18 cellular contexts compared by ENCODE assay signal in genomic region chr5:160310910-160311295, GRCh38. TPM values are rescaled to one million over a fixed set of nuclear protein-coding genes. Genes with fewer than 3 reads are reported as not detected.
DNase-seq lines count a peak whose midpoint lies in the region; ATAC-seq and TF ChIP-seq lines count a peak whose summit lies in the region.
"Had no signal": no experiment of that assay in that cellular context is flagged by ENCODE, and none has a peak within 500 bp of the region (broad histone marks: within the 10 kb centered on the region; RNA-seq: fewer than 3 reads in every experiment).

No MANE protein-coding gene starts in this region.

- CTCF ChIA-PET in PC-3 (lab: Charles Lee): no interaction called here

- H3K4me2 ChIP-seq in PC-3 (ENCODE audit: low read length): peak overlapping the region; percentile 70

- peaks cover 4% of the 10 kb centered on the region for H3F3A ChIP-seq in PC-3 (ENCODE audit: low read length, unreplicated experiment)

- H3K27ac Mint-ChIP-seq in stimulated activated memory B cell treated with anti-CD40 and anti-IgM and Interleukin-4, amounts not matched to agents 10 μg/mL and 1 μg/mL and 100 μg/mL, for 72 hours: no peak overlapping the region
- H3K27ac Mint-ChIP-seq: activated CD8-positive, alpha-beta T cell treated with anti-CD3 and anti-CD28 coated beads for 36 hours; naive thymus-derived CD4-positive, alpha-beta T cell had no signal

- ATAC-seq in PC-3: no peak
- ATAC-seq in stimulated activated memory B cell treated with anti-CD40 and anti-IgM and Interleukin-4, amounts not matched to agents 10 μg/mL and 1 μg/mL and 100 μg/mL, for 72 hours: no peak
- ATAC-seq in HG02588 (IDR thresholded peaks at IDR 0.05; ENCODE audit: unreplicated experiment): no peak
- ATAC-seq: activated CD8-positive, alpha-beta T cell treated with anti-CD3 and anti-CD28 coated beads for 36 hours; stimulated activated naive CD8-positive, alpha-beta T cell treated with anti-CD3 and anti-CD28 coated beads, Interleukin-15, Interleukin-2, amounts not matched to agents 100 U/mL and 50 U/mL, for 24 hours had no signal

- POLR2A ChIA-PET in PC-3 (lab: Charles Lee; ENCODE audit: unreplicated experiment): no interaction called here

- H4K20me1 ChIP-seq in PC-3 (ENCODE audit: low read length): no peaks in the 10 kb centered on the region

- no peaks in the 10 kb centered on the region for H3K9me3 Mint-ChIP-seq in stimulated activated memory B cell treated with anti-CD40 and anti-IgM and Interleukin-4, amounts not matched to agents 10 μg/mL and 1 μg/mL and 100 μg/mL, for 72 hours
- H3K9me3 Mint-ChIP-seq: activated CD8-positive, alpha-beta T cell treated with anti-CD3 and anti-CD28 coated beads for 36 hours; CD8-positive, alpha-beta memory T cell had no signal

- BruUV-seq in PC-3 (replicated peaks; lab: Mats Ljungman, UMichigan): no TSS peak

- H3K9me2 ChIP-seq in PC-3 (replicated peaks; ENCODE audit: low read length): no peaks in the 10 kb centered on the region

- TF ChIP-seq CTCF in PC-3 (conservative IDR thresholded peaks at IDR 0.05; ENCODE audit: low read depth, low read length): no peak
- TF ChIP-seq CTCF in neutrophil (IDR thresholded peaks at IDR 0.05): no peak

- H3K79me2 ChIP-seq in PC-3 (ENCODE audit: low read length): peaks cover 26% of the 10 kb centered on the region

- no peak overlapping the region for H2AFZ ChIP-seq in PC-3 (ENCODE audit: low read length)

- peaks cover 5% of the 10 kb centered on the region for H3K36me3 Mint-ChIP-seq in stimulated activated memory B cell treated with anti-CD40 and anti-IgM and Interleukin-4, amounts not matched to agents 10 μg/mL and 1 μg/mL and 100 μg/mL, for 72 hours
- H3K36me3 Mint-ChIP-seq: CD8-positive, alpha-beta memory T cell had no signal

- intact Hi-C loops in PC-3 (cut with micrococcal nuclease): no loop called here

- peaks cover 80% of the 10 kb centered on the region for H3K27me3 Mint-ChIP-seq in stimulated activated memory B cell treated with anti-CD40 and anti-IgM and Interleukin-4, amounts not matched to agents 10 μg/mL and 1 μg/mL and 100 μg/mL, for 72 hours

- no peak overlapping the region for H3K4me3 Mint-ChIP-seq in stimulated activated memory B cell treated with anti-CD40 and anti-IgM and Interleukin-4, amounts not matched to agents 10 μg/mL and 1 μg/mL and 100 μg/mL, for 72 hours

- peak overlapping the region; percentile 75; the same call in 1 of the 2 replicates for H3K4me3 ChIP-seq in PC-3 (ENCODE audit: low read length)
- H3K4me3 ChIP-seq in iPS-18c (ENCODE audit: insufficient read depth, low read depth, low read length): 0 out of 2 replicates have a peak overlapping the region, but pooled peaks have one; percentile 1
- peak overlapping the region; percentile 79 to 93 for H3K4me3 ChIP-seq in neutrophil (ENCODE audit: low read depth in 1 of 2, low read length in 1 of 2)
- H3K4me3 ChIP-seq: K562 had no signal

- peaks cover 8% of the 10 kb centered on the region for H3K4me1 Mint-ChIP-seq in stimulated activated memory B cell treated with anti-CD40 and anti-IgM and Interleukin-4, amounts not matched to agents 10 μg/mL and 1 μg/mL and 100 μg/mL, for 72 hours

- H3K4me1 ChIP-seq in PC-3 (ENCODE audit: insufficient read depth, low read length): peaks cover 23% of the 10 kb centered on the region
- peaks cover 49 to 75% of the 10 kb centered on the region in 2 experiments for H3K4me1 ChIP-seq in neutrophil (ENCODE audit: control insufficient read depth in 1 of 2, insufficient read depth in 1 of 2, low read depth in 1 of 2, low read length in 1 of 2)

- no peaks in the 10 kb centered on the region for H3K36me3 ChIP-seq in PC-3 (ENCODE audit: low read depth, low read length)
- H3K36me3 ChIP-seq in neutrophil: peaks cover 26% of the 10 kb centered on the region

- no peak overlapping the region for H3K9ac ChIP-seq in PC-3 (ENCODE audit: low read length)

- H3K27ac ChIP-seq in PC-3 (ENCODE audit: low read length) (no peak overlapping the region), neutrophil (no peak overlapping the region)
- H3K27ac ChIP-seq: 22Rv1 had no signal

- H3K27me3 ChIP-seq in PC-3 (ENCODE audit: low read length): no peaks in the 10 kb centered on the region
- peaks cover 71% of the 10 kb centered on the region for H3K27me3 ChIP-seq in neutrophil

- no peaks in the 10 kb centered on the region for H3K9me3 ChIP-seq in PC-3 (ENCODE audit: low read length)
- H3K9me3 ChIP-seq in iPS-18c (ENCODE audit: control insufficient read depth, insufficient read depth, low read length): no peaks in the 10 kb centered on the region
- no peaks in the 10 kb centered on the region for H3K9me3 ChIP-seq in neutrophil

- DNase-seq in DMS 273 (lab: John Stamatoyannopoulos, UW; ENCODE audit: unreplicated experiment) (peak; percentile 34), DMS 273 treated with DMSO at 0.1 percent for 48 hours (lab: John Stamatoyannopoulos, UW) (no peak), PC-3 (no peak), KG1 (lab: John Stamatoyannopoulos, UW) (no peak)
- DNase-seq: activated CD8-positive, alpha-beta T cell treated with anti-CD3 and anti-CD28 coated beads for 36 hours; CD8-positive, alpha-beta memory T cell; effector CD4-positive, alpha-beta T cell; kidney; naive thymus-derived CD4-positive, alpha-beta T cell; NCI-H1436 treated with DMSO at 0.1 percent for 48 hours; NCI-H526 treated with DMSO at 0.1 percent for 48 hours; stimulated activated naive CD8-positive, alpha-beta T cell treated with anti-CD3 and anti-CD28 coated beads, Interleukin-15, Interleukin-2, amounts not matched to agents 100 U/mL and 50 U/mL, for 24 hours had no signal

RNA-seq across cellular contexts. Expression of gene CCNJL, which starts 1.5 kb away (rescaled TPM):
- total RNA-seq in PC-3 (2014; rRNA removed): 7.7 and 9.3 TPM in 2 replicates
- total RNA-seq: activated CD8-positive, alpha-beta T cell treated with anti-CD3 and anti-CD28 coated beads for 36 hours; CD8-positive, alpha-beta memory T cell had no signal

RNA-seq across cellular contexts. Expression of gene C1QTNF2, which starts 59.5 kb away (rescaled TPM):
- 0.04 and 0.17 TPM in 2 replicates for total RNA-seq in PC-3 (2014; rRNA removed)
- total RNA-seq: activated CD8-positive, alpha-beta T cell treated with anti-CD3 and anti-CD28 coated beads for 36 hours; CD8-positive, alpha-beta memory T cell; K562; naive thymus-derived CD4-positive, alpha-beta T cell had no signal

Comparison
In these comparisons a context has a peak if more than half of its experiments do, and no peak if none do; other contexts are left out.
1. H3K4me3 ChIP-seq: peak in every context shown above with its lines; median percentile 86 in neutrophil; 75 in PC-3; 1 in iPS-18c.